In the genomic region with DNA sequence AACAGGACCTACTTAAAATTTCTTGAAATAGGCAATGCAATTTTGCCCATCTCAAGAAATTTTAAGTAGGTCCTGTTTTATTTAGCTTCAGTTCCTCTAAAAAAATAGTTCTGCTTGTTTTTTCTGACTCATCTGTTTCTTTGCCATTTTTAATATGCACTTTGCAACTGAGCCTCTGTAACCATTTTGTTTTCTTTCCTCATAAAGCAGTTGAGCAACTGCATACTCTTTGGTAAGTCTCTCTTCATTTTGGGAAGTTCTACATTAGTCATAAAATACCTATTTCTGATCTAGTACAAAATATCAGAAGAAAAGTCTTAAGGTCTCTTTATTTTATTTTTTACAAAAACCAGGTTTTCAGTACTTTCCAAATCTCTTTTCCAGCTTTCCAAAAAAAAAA, we compare ENCODE assay signal across 16 cellular contexts. TPM values are rescaled to one million over a fixed set of nuclear protein-coding genes. Genes with fewer than 3 reads are reported as not detected.
DNase-seq lines count a peak whose midpoint lies in the region; ATAC-seq and TF ChIP-seq lines count a peak whose summit lies in the region.
"Had no signal": no experiment of that assay in that cellular context is flagged by ENCODE, and none has a peak within 500 bp of the region (broad histone marks: within the 10 kb centered on the region; RNA-seq: fewer than 3 reads in every experiment).

No MANE protein-coding gene starts in this region.

- peaks cover 5% of the 10 kb centered on the region for H3K9me3 ChIP-seq in hepatocyte (ENCODE audit: low read depth)
- H3K9me3 ChIP-seq: SJSA1 had no signal

- intact Hi-C loops in Right ventricle myocardium superior (cut with DNase I), result loop anchor here (2.0 to 5.0 kb wide), 2 partner anchors 67 to 167 kb away; partner anchors contain the start of gene EPHA1
- intact Hi-C loops in cardiac septum (cut with DNase I), result loop anchor here (1.0 to 2.0 kb wide), 2 partner anchors 65 to 179 kb away; no protein-coding TSS in a partner anchor

- no peaks in the 10 kb centered on the region for H3K79me2 ChIP-seq in hepatocyte

- peaks cover 46% of the 10 kb centered on the region for H3K4me1 Mint-ChIP-seq in activated CD4-positive, alpha-beta memory T cell treated with anti-CD3 and anti-CD28 coated beads, Interleukin-2, amount 10 ng/mL, durations not matched to agents 7 days and 5 days
- peaks cover 21% of the 10 kb centered on the region for H3K4me1 Mint-ChIP-seq in type B pancreatic cell (ENCODE audit: unreplicated experiment)
- H3K4me1 Mint-ChIP-seq in natural killer cell treated with Interleukin-12 subunit alpha and Interleukin-12 subunit beta and Interleukin-15 and Interleukin-18, amount 100 ng/mL, for 72 hours (ENCODE audit: low read depth in 2 of 2), result peaks cover 3 to 23% of the 10 kb centered on the region in 2 donors

- TF ChIP-seq CTCF in hepatocyte (IDR thresholded peaks at IDR 0.05; ENCODE audit: poor library complexity), result no peak
- TF ChIP-seq CTCF in type B pancreatic cell (conservative IDR thresholded peaks at IDR 0.05), result no peak

- H3K27ac ChIP-seq in hepatocyte, result peak overlapping the region; percentile 21

- CTCF ChIA-PET in activated CD4-positive, alpha-beta memory T cell treated with anti-CD3 and anti-CD28 coated beads, Interleukin-2, amount 10 ng/mL, durations not matched to agents 7 days and 5 days (lab: Charles Lee), result interaction anchor here (0.8 to 7.6 kb wide), 38 partner anchors 8 to 854 kb away, joined by 3 to 250 read pairs (median 7); partner anchors contain the start of genes CASP2, CLCN1, EPHA1 and GSTK1

- POLR2A ChIA-PET in activated CD4-positive, alpha-beta memory T cell treated with anti-CD3 and anti-CD28 coated beads, Interleukin-2, amount 10 ng/mL, durations not matched to agents 7 days and 5 days (lab: Charles Lee), result interaction anchor here (0.8 to 3.0 kb wide), 16 partner anchors 12 to 176 kb away, joined by 3 to 31 read pairs (median 8); partner anchors contain the start of genes CASP2, GSTK1 and ZYX

- peaks cover 24% of the 10 kb centered on the region for H3K9me3 Mint-ChIP-seq in activated CD4-positive, alpha-beta memory T cell treated with anti-CD3 and anti-CD28 coated beads, Interleukin-2, amount 10 ng/mL, durations not matched to agents 7 days and 5 days
- H3K9me3 Mint-ChIP-seq in type B pancreatic cell, result peaks cover 17% of the 10 kb centered on the region
- H3K9me3 Mint-ChIP-seq in natural killer cell treated with Interleukin-12 subunit alpha and Interleukin-12 subunit beta and Interleukin-15 and Interleukin-18, amount 100 ng/mL, for 72 hours, result peaks cover 9% of the 10 kb centered on the region

- H3K36me3 ChIP-seq in hepatocyte (replicated peaks; ENCODE audit: insufficient read depth, low read depth), result no peaks in the 10 kb centered on the region
- H3K36me3 ChIP-seq: heart left ventricle, SJSA1 had no signal

- H3K36me3 Mint-ChIP-seq in activated CD4-positive, alpha-beta memory T cell treated with anti-CD3 and anti-CD28 coated beads, Interleukin-2, amount 10 ng/mL, durations not matched to agents 7 days and 5 days (ENCODE audit: low read depth), result peaks cover 31% of the 10 kb centered on the region
- H3K36me3 Mint-ChIP-seq in type B pancreatic cell, result no peaks in the 10 kb centered on the region
- peaks cover 20% of the 10 kb centered on the region for H3K36me3 Mint-ChIP-seq in natural killer cell treated with Interleukin-12 subunit alpha and Interleukin-12 subunit beta and Interleukin-15 and Interleukin-18, amount 100 ng/mL, for 72 hours

- peaks cover 3% of the 10 kb centered on the region for H3K4me1 ChIP-seq in hepatocyte (ENCODE audit: insufficient read depth)

- no peak for DNase-seq in Right ventricle myocardium superior
- DNase-seq in cardiac septum (ENCODE audit: low spot score), result no peak
- DNase-seq in activated CD4-positive, alpha-beta memory T cell treated with anti-CD3 and anti-CD28 coated beads, Interleukin-2, amount 10 ng/mL, durations not matched to agents 7 days and 5 days, result no peak
- no peak for DNase-seq in hepatocyte (ENCODE audit: low spot score)
- DNase-seq in type B pancreatic cell (ENCODE audit: extremely low spot score, unreplicated experiment), result no peak
- no peak for DNase-seq in inferior parietal cortex (ENCODE audit: extremely low spot score)
- DNase-seq in midbrain (lab: John Stamatoyannopoulos, UW), result no peak
- no peak for DNase-seq in natural killer cell treated with Interleukin-12 subunit alpha and Interleukin-12 subunit beta and Interleukin-15 and Interleukin-18, amount 100 ng/mL, for 72 hours (ENCODE audit: low spot score)

- no peaks in the 10 kb centered on the region for H4K20me1 ChIP-seq in hepatocyte (ENCODE audit: insufficient read depth, poor library complexity, severe bottlenecking)

- no peak overlapping the region for H2AFZ ChIP-seq in hepatocyte

- no peak overlapping the region for H3K4me3 ChIP-seq in hepatocyte
- H3K4me3 ChIP-seq: SJSA1, skin epidermis had no signal

- peak overlapping the region; percentile 33 for H3K27ac Mint-ChIP-seq in activated CD4-positive, alpha-beta memory T cell treated with anti-CD3 and anti-CD28 coated beads, Interleukin-2, amount 10 ng/mL, durations not matched to agents 7 days and 5 days
- H3K27ac Mint-ChIP-seq in type B pancreatic cell, result peak overlapping the region; percentile 63
- no peak overlapping the region for H3K27ac Mint-ChIP-seq in natural killer cell treated with Interleukin-12 subunit alpha and Interleukin-12 subunit beta and Interleukin-15 and Interleukin-18, amount 100 ng/mL, for 72 hours

- H3K9me2 ChIP-seq in hepatocyte (replicated peaks; ENCODE audit: insufficient read depth), result no peaks in the 10 kb centered on the region

- ATAC-seq in Right ventricle myocardium superior (ENCODE audit: poor library complexity), result peak; percentile 64
- ATAC-seq in natural killer cell treated with Interleukin-12 subunit alpha and Interleukin-12 subunit beta and Interleukin-15 and Interleukin-18, amount 100 ng/mL, for 72 hours, result no peak

- H3K27me3 ChIP-seq in hepatocyte, result no peaks in the 10 kb centered on the region
- H3K27me3 ChIP-seq: heart left ventricle, SJSA1 had no signal

- H3K27me3 Mint-ChIP-seq in activated CD4-positive, alpha-beta memory T cell treated with anti-CD3 and anti-CD28 coated beads, Interleukin-2, amount 10 ng/mL, durations not matched to agents 7 days and 5 days, result peaks cover 20% of the 10 kb centered on the region
- no peaks in the 10 kb centered on the region for H3K27me3 Mint-ChIP-seq in type B pancreatic cell
- peaks cover 28 to 37% of the 10 kb centered on the region in 2 donors for H3K27me3 Mint-ChIP-seq in natural killer cell treated with Interleukin-12 subunit alpha and Interleukin-12 subunit beta and Interleukin-15 and Interleukin-18, amount 100 ng/mL, for 72 hours

- H3K4me3 Mint-ChIP-seq in activated CD4-positive, alpha-beta memory T cell treated with anti-CD3 and anti-CD28 coated beads, Interleukin-2, amount 10 ng/mL, durations not matched to agents 7 days and 5 days, result no peak overlapping the region
- no peak overlapping the region for H3K4me3 Mint-ChIP-seq in type B pancreatic cell
- no peak overlapping the region for H3K4me3 Mint-ChIP-seq in natural killer cell treated with Interleukin-12 subunit alpha and Interleukin-12 subunit beta and Interleukin-15 and Interleukin-18, amount 100 ng/mL, for 72 hours

- peak overlapping the region; percentile 56 for H3K4me2 ChIP-seq in hepatocyte

RNA-seq across cellular contexts. Expression of gene TAS2R40, which starts 18.0 kb away (rescaled TPM):
- total RNA-seq in Right ventricle myocardium superior (not detected), cardiac septum (not detected), hepatocyte (not detected in 2 replicates), type B pancreatic cell (ENCODE audit: low replicate concordance) (not detected in 2 replicates)
- total RNA-seq in activated CD4-positive, alpha-beta memory T cell treated with anti-CD3 and anti-CD28 coated beads, Interleukin-2, amount 10 ng/mL, durations not matched to agents 7 days and 5 days, result not detected
- not detected in 2 replicates for polyA plus RNA-seq in hepatocyte
- total RNA-seq in natural killer cell treated with Interleukin-12 subunit alpha and Interleukin-12 subunit beta and Interleukin-15 and Interleukin-18, amount 100 ng/mL, for 72 hours, result not detected
- total RNA-seq: dermis microvascular lymphatic vessel endothelial cell, heart left ventricle, mononuclear cell, NCI-H460, SJSA1, ureter had no signal
- polyA plus RNA-seq: AG04450, heart left ventricle had no signal

RNA-seq across cellular contexts. Expression of gene GSTK1, which starts 23.4 kb away (rescaled TPM):
- total RNA-seq in Right ventricle myocardium superior (276 TPM), cardiac septum (208 TPM), hepatocyte (224 and 233 TPM in 2 replicates), type B pancreatic cell (ENCODE audit: low replicate concordance) (110 and 155 TPM in 2 replicates)
- total RNA-seq in activated CD4-positive, alpha-beta memory T cell treated with anti-CD3 and anti-CD28 coated beads, Interleukin-2, amount 10 ng/mL, durations not matched to agents 7 days and 5 days, result 100 to 1,000 TPM; 502 to 518 TPM
- polyA plus RNA-seq in hepatocyte, result 217 and 243 TPM in 2 replicates
- 100 to 1,000 TPM; 133 to 233 TPM for total RNA-seq in natural killer cell treated with Interleukin-12 subunit alpha and Interleukin-12 subunit beta and Interleukin-15 and Interleukin-18, amount 100 ng/mL, for 72 hours

RNA-seq across cellular contexts. Expression of gene TMEM139, which starts 44.9 kb away (rescaled TPM):
- total RNA-seq in Right ventricle myocardium superior, result 16.1 TPM
- total RNA-seq in cardiac septum, result 6.9 TPM
- total RNA-seq in activated CD4-positive, alpha-beta memory T cell treated with anti-CD3 and anti-CD28 coated beads, Interleukin-2, amount 10 ng/mL, durations not matched to agents 7 days and 5 days, result under 1 TPM; 0.48 to 0.73 TPM
- total RNA-seq in hepatocyte, result 19.8 and 21.0 TPM in 2 replicates
- 9.1 and 15.6 TPM in 2 replicates for polyA plus RNA-seq in hepatocyte
- 2.6 and 4.8 TPM in 2 replicates for total RNA-seq in type B pancreatic cell (ENCODE audit: low replicate concordance)
- total RNA-seq in natural killer cell treated with Interleukin-12 subunit alpha and Interleukin-12 subunit beta and Interleukin-15 and Interleukin-18, amount 100 ng/mL, for 72 hours, result not detected
- total RNA-seq: dermis microvascular lymphatic vessel endothelial cell, SJSA1 had no signal
- polyA plus RNA-seq: AG04450 had no signal

RNA-seq across cellular contexts. Expression of gene CASP2, which starts 48.3 kb away (rescaled TPM):
- total RNA-seq in Right ventricle myocardium superior (11.1 TPM), cardiac septum (12.6 TPM), hepatocyte (11.9 and 13.6 TPM in 2 replicates), type B pancreatic cell (ENCODE audit: low replicate concordance) (53.9 and 55.2 TPM in 2 replicates)
- 100 to 1,000 TPM; 117 to 122 TPM for total RNA-seq in activated CD4-positive, alpha-beta memory T cell treated with anti-CD3 and anti-CD28 coated beads, Interleukin-2, amount 10 ng/mL, durations not matched to agents 7 days and 5 days
- 8.5 and 10.6 TPM in 2 replicates for polyA plus RNA-seq in hepatocyte
- 10 to 100 TPM; 67.8 to 94.2 TPM for total RNA-seq in natural killer cell treated with Interleukin-12 subunit alpha and Interleukin-12 subunit beta and Interleukin-15 and Interleukin-18, amount 100 ng/mL, for 72 hours

RNA-seq across cellular contexts. Expression of gene TAS2R39, which starts 56.6 kb away (rescaled TPM):
- total RNA-seq in Right ventricle myocardium superior, result not detected
- total RNA-seq in cardiac septum, result not detected
- not detected for total RNA-seq in activated CD4-positive, alpha-beta memory T cell treated with anti-CD3 and anti-CD28 coated beads, Interleukin-2, amount 10 ng/mL, durations not matched to agents 7 days and 5 days
- total RNA-seq in hepatocyte, result not detected in 2 replicates
- 0.56 TPM in 1 of 2 replicates, not detected in the other for polyA plus RNA-seq in hepatocyte
- not detected in 2 replicates for total RNA-seq in type B pancreatic cell (ENCODE audit: low replicate concordance)
- total RNA-seq in natural killer cell treated with Interleukin-12 subunit alpha and Interleukin-12 subunit beta and Interleukin-15 and Interleukin-18, amount 100 ng/mL, for 72 hours, result not detected
- total RNA-seq: dermis microvascular lymphatic vessel endothelial cell, heart left ventricle, mononuclear cell, NCI-H460, SJSA1, ureter had no signal
- polyA plus RNA-seq: AG04450, heart left ventricle had no signal

Comparison
In these comparisons a context has a peak if more than half of its experiments do, and no peak if none do; other contexts are left out.
1. H3K27ac Mint-ChIP-seq: peak in activated CD4-positive, alpha-beta memory T cell treated with anti-CD3 and anti-CD28 coated beads, Interleukin-2, amount 10 ng/mL, durations not matched to agents 7 days and 5 days (single experiment) and type B pancreatic cell (single experiment); none in natural killer cell treated with Interleukin-12 subunit alpha and Interleukin-12 subunit beta and Interleukin-15 and Interleukin-18, amount 100 ng/mL, for 72 hours (0 of 2).